In the genomic region with DNA sequence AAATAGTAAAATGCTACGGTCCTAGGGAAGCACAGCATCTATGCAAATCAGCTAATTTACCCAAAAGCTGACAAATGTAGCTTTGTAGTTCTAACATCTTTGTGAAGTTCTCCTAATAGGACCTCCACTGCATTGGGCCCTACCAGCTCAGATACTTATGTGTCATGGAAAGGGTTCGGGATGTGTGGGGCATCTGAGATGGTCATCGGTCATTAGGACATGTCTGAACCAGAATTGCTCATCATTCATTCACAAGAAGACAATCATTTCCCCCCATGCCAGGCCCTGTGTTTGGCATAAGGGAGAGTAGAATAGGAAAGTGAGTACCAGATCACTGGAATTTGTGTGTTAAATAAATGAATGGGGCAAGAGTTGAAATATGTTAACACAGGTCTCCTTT, we compare ENCODE assay signal across 20 cellular contexts. TPM values are rescaled to one million over a fixed set of nuclear protein-coding genes. Genes with fewer than 3 reads are reported as not detected.
DNase-seq lines count a peak whose midpoint lies in the region; ATAC-seq, FAIRE-seq and TF ChIP-seq lines count a peak whose summit lies in the region.
"Had no signal": no experiment of that assay in that cellular context is flagged by ENCODE, and none has a peak within 500 bp of the region (broad histone marks: within the 10 kb centered on the region; RNA-seq: fewer than 3 reads in every experiment).

No MANE protein-coding gene starts in this region.

- ATAC-seq in GM21717 (IDR thresholded peaks at IDR 0.05; ENCODE audit: unreplicated experiment) = no peak
- no peak for ATAC-seq in GM21526 (IDR thresholded peaks at IDR 0.05; ENCODE audit: low FRiP score, unreplicated experiment)
- no peak for ATAC-seq in GM18498 (IDR thresholded peaks at IDR 0.05; ENCODE audit: unreplicated experiment)
- ATAC-seq: GM12878; stimulated activated memory B cell treated with anti-CD40 and anti-IgM and Interleukin-4, amounts not matched to agents 10 μg/mL and 1 μg/mL and 100 μg/mL, for 72 hours; T-helper 17 cell had no signal

- H3K36me3 Mint-ChIP-seq in endothelial cell (ENCODE audit: low read depth, unreplicated experiment) = no peaks in the 10 kb centered on the region

- H3K4me1 Mint-ChIP-seq in endothelial cell (ENCODE audit: unreplicated experiment) = peaks cover 28% of the 10 kb centered on the region
- H3K4me1 Mint-ChIP-seq: stimulated activated memory B cell treated with anti-CD40 and anti-IgM and Interleukin-4, amounts not matched to agents 10 μg/mL and 1 μg/mL and 100 μg/mL, for 72 hours had no signal

- H2AFZ ChIP-seq in neural cell (ENCODE audit: low read depth, low read length) = no peak overlapping the region

- TF ChIP-seq CTCF in endothelial cell (IDR thresholded peaks at IDR 0.05; ENCODE audit: unreplicated experiment) (no peak), neural cell (IDR thresholded peaks at IDR 0.05; ENCODE audit: poor library complexity, severe bottlenecking) (no peak)

- H3F3A ChIP-seq in neural cell (ENCODE audit: insufficient read depth, low read length, poor library complexity, severe bottlenecking) = no peaks in the 10 kb centered on the region

- no peaks in the 10 kb centered on the region for H3K9me2 ChIP-seq in neural cell (ENCODE audit: insufficient read depth, low read length)

- no peaks in the 10 kb centered on the region for H3K9me3 Mint-ChIP-seq in endothelial cell (ENCODE audit: unreplicated experiment)
- H3K9me3 Mint-ChIP-seq: activated CD4-positive, alpha-beta memory T cell treated with anti-CD3 and anti-CD28 coated beads for 36 hours; brain; stimulated activated memory B cell treated with anti-CD40 and anti-IgM and Interleukin-4, amounts not matched to agents 10 μg/mL and 1 μg/mL and 100 μg/mL, for 72 hours had no signal

- no peak for TF ChIP-seq RAD21 in neural cell (conservative IDR thresholded peaks at IDR 0.05)

- DNase-seq in EH (ENCODE audit: low read depth) (peak; percentile 77), RCC 7860 (ENCODE audit: low spot score) (peak; percentile 81), endothelial cell (ENCODE audit: low spot score) (no peak), islet precursor cell (no peak)
- DNase-seq: activated CD4-positive, alpha-beta memory T cell treated with anti-CD3 and anti-CD28 coated beads for 36 hours; activated gamma-delta T cell; DMS53; midbrain; stimulated activated CD4-positive, alpha-beta T cell treated with anti-CD3 and anti-CD28 coated beads, Interleukin-2, amount 100 ng/mL, for 48 hours; T-helper 17 cell had no signal

- H3K79me2 ChIP-seq in neural cell (replicated peaks; ENCODE audit: insufficient read depth, low read length) = no peaks in the 10 kb centered on the region

- peak overlapping the region; percentile 28 for H3K27ac ChIP-seq in neural cell (ENCODE audit: low read length)
- H3K27ac ChIP-seq: BLaER1 treated with 17β-estradiol and CSF1 and Interleukin-3, amounts not matched to agents 10 nM and 100 nM had no signal

- TF ChIP-seq EP300 in neural cell (conservative IDR thresholded peaks at IDR 0.05; ENCODE audit: poor library complexity, severe bottlenecking) = no peak

- H4K20me1 ChIP-seq in neural cell (ENCODE audit: insufficient read depth) = no peaks in the 10 kb centered on the region
- H4K20me1 ChIP-seq: BLaER1 treated with 17β-estradiol and CSF1 and Interleukin-3, amounts not matched to agents 10 nM and 100 nM had no signal

- peak overlapping the region; percentile 12 for H3K27ac Mint-ChIP-seq in endothelial cell (ENCODE audit: unreplicated experiment)
- H3K27ac Mint-ChIP-seq: activated CD4-positive, alpha-beta memory T cell treated with anti-CD3 and anti-CD28 coated beads for 36 hours; progenitor cell of endocrine pancreas; stimulated activated memory B cell treated with anti-CD40 and anti-IgM and Interleukin-4, amounts not matched to agents 10 μg/mL and 1 μg/mL and 100 μg/mL, for 72 hours; T-helper 17 cell had no signal

- peaks cover 2% of the 10 kb centered on the region for H3K27me3 Mint-ChIP-seq in endothelial cell (ENCODE audit: unreplicated experiment)
- H3K27me3 Mint-ChIP-seq: activated CD4-positive, alpha-beta memory T cell treated with anti-CD3 and anti-CD28 coated beads for 36 hours; brain; progenitor cell of endocrine pancreas; stimulated activated memory B cell treated with anti-CD40 and anti-IgM and Interleukin-4, amounts not matched to agents 10 μg/mL and 1 μg/mL and 100 μg/mL, for 72 hours; T-helper 17 cell had no signal

- H3K4me3 Mint-ChIP-seq in endothelial cell (ENCODE audit: unreplicated experiment) = no peak overlapping the region
- H3K4me3 Mint-ChIP-seq: activated CD4-positive, alpha-beta memory T cell treated with anti-CD3 and anti-CD28 coated beads for 36 hours; brain; stimulated activated memory B cell treated with anti-CD40 and anti-IgM and Interleukin-4, amounts not matched to agents 10 μg/mL and 1 μg/mL and 100 μg/mL, for 72 hours; T-helper 17 cell had no signal

- H3K9ac ChIP-seq in neural cell (ENCODE audit: low read length) = no peak overlapping the region
- H3K9ac ChIP-seq: BLaER1 treated with 17β-estradiol and CSF1 and Interleukin-3, amounts not matched to agents 10 nM and 100 nM had no signal

- H3K36me3 ChIP-seq in neural cell (ENCODE audit: insufficient read depth, low read length) = no peaks in the 10 kb centered on the region

- FAIRE-seq in RCC 7860 (lab: Jason Lieb, UNC) = no peak
- FAIRE-seq: endometrium, GM12878 had no signal

- no peak overlapping the region for H3K4me3 ChIP-seq in neural cell (ENCODE audit: low read length)
- H3K4me3 ChIP-seq: BLaER1 treated with 17β-estradiol and CSF1 and Interleukin-3, amounts not matched to agents 10 nM and 100 nM; GM12878 had no signal

- H3K9me3 ChIP-seq in neural cell (ENCODE audit: low read length) = no peaks in the 10 kb centered on the region
- H3K9me3 ChIP-seq: BLaER1 treated with 17β-estradiol and CSF1 and Interleukin-3, amounts not matched to agents 10 nM and 100 nM had no signal

- H3K27me3 ChIP-seq in neural cell (ENCODE audit: insufficient read depth, low read depth, low read length) = no peaks in the 10 kb centered on the region
- H3K27me3 ChIP-seq: BLaER1 treated with 17β-estradiol and CSF1 and Interleukin-3, amounts not matched to agents 10 nM and 100 nM had no signal

- H3K4me2 ChIP-seq in neural cell (ENCODE audit: low read length) = no peak overlapping the region
- H3K4me2 ChIP-seq: BLaER1 treated with 17β-estradiol and CSF1 and Interleukin-3, amounts not matched to agents 10 nM and 100 nM had no signal

TF ChIP-seq in neural cell, 6 proteins besides CTCF, POLR2A, EP300 and RAD21:
- TF ChIP-seq POLR2AphosphoS5 (IDR thresholded peaks at IDR 0.05) (no peak), EZH2 (IDR thresholded peaks at IDR 0.05; ENCODE audit: borderline replicate concordance, insufficient read depth, low read length, poor library complexity, severe bottlenecking) (no peak), TAF1 (IDR thresholded peaks at IDR 0.05; ENCODE audit: low read depth) (no peak), SMC3 (conservative IDR thresholded peaks at IDR 0.05; ENCODE audit: poor library complexity) (no peak), MXI1 (conservative IDR thresholded peaks at IDR 0.05; ENCODE audit: poor library complexity, severe bottlenecking) (no peak)
- TF ChIP-seq, protein P1, sequence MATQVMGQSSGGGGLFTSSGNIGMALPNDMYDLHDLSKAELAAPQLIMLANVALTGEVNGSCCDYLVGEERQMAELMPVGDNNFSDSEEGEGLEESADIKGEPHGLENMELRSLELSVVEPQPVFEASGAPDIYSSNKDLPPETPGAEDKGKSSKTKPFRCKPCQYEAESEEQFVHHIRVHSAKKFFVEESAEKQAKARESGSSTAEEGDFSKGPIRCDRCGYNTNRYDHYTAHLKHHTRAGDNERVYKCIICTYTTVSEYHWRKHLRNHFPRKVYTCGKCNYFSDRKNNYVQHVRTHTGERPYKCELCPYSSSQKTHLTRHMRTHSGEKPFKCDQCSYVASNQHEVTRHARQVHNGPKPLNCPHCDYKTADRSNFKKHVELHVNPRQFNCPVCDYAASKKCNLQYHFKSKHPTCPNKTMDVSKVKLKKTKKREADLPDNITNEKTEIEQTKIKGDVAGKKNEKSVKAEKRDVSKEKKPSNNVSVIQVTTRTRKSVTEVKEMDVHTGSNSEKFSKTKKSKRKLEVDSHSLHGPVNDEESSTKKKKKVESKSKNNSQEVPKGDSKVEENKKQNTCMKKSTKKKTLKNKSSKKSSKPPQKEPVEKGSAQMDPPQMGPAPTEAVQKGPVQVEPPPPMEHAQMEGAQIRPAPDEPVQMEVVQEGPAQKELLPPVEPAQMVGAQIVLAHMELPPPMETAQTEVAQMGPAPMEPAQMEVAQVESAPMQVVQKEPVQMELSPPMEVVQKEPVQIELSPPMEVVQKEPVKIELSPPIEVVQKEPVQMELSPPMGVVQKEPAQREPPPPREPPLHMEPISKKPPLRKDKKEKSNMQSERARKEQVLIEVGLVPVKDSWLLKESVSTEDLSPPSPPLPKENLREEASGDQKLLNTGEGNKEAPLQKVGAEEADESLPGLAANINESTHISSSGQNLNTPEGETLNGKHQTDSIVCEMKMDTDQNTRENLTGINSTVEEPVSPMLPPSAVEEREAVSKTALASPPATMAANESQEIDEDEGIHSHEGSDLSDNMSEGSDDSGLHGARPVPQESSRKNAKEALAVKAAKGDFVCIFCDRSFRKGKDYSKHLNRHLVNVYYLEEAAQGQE (IDR thresholded peaks at IDR 0.05; ENCODE audit: borderline replicate concordance) = no peak

RNA-seq across cellular contexts. Expression of a gene that starts 35.7 kb away (rescaled TPM):
- 49.2 TPM for total RNA-seq in endothelial cell (ENCODE audit: unreplicated experiment)
- 37.2 and 50.3 TPM in 2 replicates for polyA plus RNA-seq in neural cell
- 78.9 and 91.8 TPM in 2 replicates for polyA minus RNA-seq in neural cell

Comparison
In these comparisons a context has a peak if more than half of its experiments do, and no peak if none do; other contexts are left out.
1. DNase-seq: peak in EH (single experiment) and RCC 7860 (single experiment); none in endothelial cell (single experiment) and islet precursor cell (single experiment).